In the genomic region with DNA sequence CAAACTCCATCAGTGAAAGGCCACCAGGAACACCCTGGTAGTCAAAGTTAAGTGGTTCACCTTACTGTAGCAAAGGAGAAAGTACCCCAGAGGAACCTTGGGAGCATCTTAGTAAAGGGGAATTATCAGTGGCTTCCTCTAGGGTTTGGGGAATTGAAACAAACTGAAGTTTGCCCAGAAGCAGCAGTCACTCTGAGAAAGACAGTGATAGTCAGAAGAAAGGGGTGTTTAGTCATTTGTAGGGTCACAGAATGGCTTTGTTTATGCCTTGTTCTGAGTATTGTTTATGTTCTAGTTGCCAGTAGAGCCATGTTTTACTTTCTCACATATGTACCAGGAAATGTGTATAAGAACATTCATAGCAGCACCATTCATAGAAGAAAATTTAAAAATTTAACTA, we compare ENCODE assay signal across 17 cellular contexts.
DNase-seq lines count a peak whose midpoint lies in the region; ATAC-seq, FAIRE-seq and TF ChIP-seq lines count a peak whose summit lies in the region.
"Had no signal": no experiment of that assay in that cellular context is flagged by ENCODE, and none has a peak within 500 bp of the region (broad histone marks: within the 10 kb centered on the region; RNA-seq: fewer than 3 reads in every experiment).

No MANE protein-coding gene starts in this region.

- H3K27me3 ChIP-seq in HepG2 (ENCODE audit: control insufficient read depth in 1 of 2, insufficient read depth in 2 of 2, low read length in 2 of 2) = no peaks in the 10 kb centered on the region
- H3K27me3 ChIP-seq: vagina had no signal

- no peak for TF ChIP-seq EP300 in HepG2 (IDR thresholded peaks at IDR 0.05; ENCODE audit: low read depth in 2 of 2, low read length in 2 of 2)
- TF ChIP-seq EP300 in HepG2 (CRISPR knock-in tag; IDR thresholded peaks at IDR 0.05; ENCODE audit: borderline replicate concordance) = no peak

- H3K9ac ChIP-seq in HepG2 (ENCODE audit: insufficient read depth, low read depth, low read length) = no peak overlapping the region

- no peaks in the 10 kb centered on the region for H3K36me3 ChIP-seq in HepG2 (replicated peaks in 1 of 2; ENCODE audit: control insufficient read depth in 1 of 2, insufficient read depth in 2 of 2, low read length in 2 of 2)
- H3K36me3 ChIP-seq: left ventricle myocardium inferior, vagina had no signal

- CTCF ChIA-PET in HepG2 (lab: Yijun Ruan, JAX; ENCODE audit: low intra/inter-chr PET ratio, low total read pairs) = no interaction called here

- intact Hi-C loops in HepG2 (cut with micrococcal nuclease; ENCODE audit: unreplicated experiment) = no loop called here

- no peak for TF ChIP-seq RAD21 in HepG2 (CRISPR knock-in tag; IDR thresholded peaks at IDR 0.05)

- H3K27me3 Mint-ChIP-seq in activated naive CD8-positive, alpha-beta T cell treated with anti-CD3 and anti-CD28 coated beads for 36 hours = no peaks in the 10 kb centered on the region
- H3K27me3 Mint-ChIP-seq: naive thymus-derived CD4-positive, alpha-beta T cell had no signal

- no peak overlapping the region for H3K4me2 ChIP-seq in HepG2 (ENCODE audit: low read depth, low read length)

- peaks cover 2% of the 10 kb centered on the region for H3K36me3 Mint-ChIP-seq in activated naive CD8-positive, alpha-beta T cell treated with anti-CD3 and anti-CD28 coated beads for 36 hours

- DNase-seq in NCI-H524 treated with DMSO at 0.1 percent for 48 hours (lab: John Stamatoyannopoulos, UW) (no peak), NCI-H82 treated with DMSO at 0.1 percent for 48 hours (lab: John Stamatoyannopoulos, UW; ENCODE audit: unreplicated experiment) (no peak), HepG2 (ENCODE audit: low spot score) (no peak)
- no peak for DNase-seq in activated naive CD8-positive, alpha-beta T cell treated with anti-CD3 and anti-CD28 coated beads for 36 hours
- DNase-seq: hippocampal formation; left ventricle myocardium inferior; naive thymus-derived CD4-positive, alpha-beta T cell; NCI-H1694 treated with DMSO at 0.1 percent for 48 hours; stimulated activated naive CD8-positive, alpha-beta T cell treated with anti-CD3 and anti-CD28 coated beads, Interleukin-15, Interleukin-2, amounts not matched to agents 100 U/mL and 50 U/mL, for 24 hours had no signal

- H3K4me1 Mint-ChIP-seq in activated naive CD8-positive, alpha-beta T cell treated with anti-CD3 and anti-CD28 coated beads for 36 hours = peaks cover 1% of the 10 kb centered on the region

- TF ChIP-seq CTCF in HepG2 (CRISPR knock-in tag; IDR thresholded peaks at IDR 0.05) = no peak

- in situ Hi-C loops in HepG2 (cut with HindIII; ENCODE audit: extremely low pct_ligation_motif_present, low pct_unique_long_range_greater_than_20kb) = no loop called here

- H3K79me2 ChIP-seq in HepG2 (ENCODE audit: insufficient read depth, low read length) = no peaks in the 10 kb centered on the region

- BruUV-seq in HepG2 (replicated peaks; lab: Mats Ljungman, UMichigan) = no TSS peak

- no peaks in the 10 kb centered on the region for H4K20me1 ChIP-seq in HepG2 (ENCODE audit: insufficient read depth, low read length)

- H3K9me3 Mint-ChIP-seq in activated naive CD8-positive, alpha-beta T cell treated with anti-CD3 and anti-CD28 coated beads for 36 hours = no peaks in the 10 kb centered on the region
- H3K9me3 Mint-ChIP-seq: activated T-helper 1 cell treated with anti-CD3 and anti-CD28 coated beads, Interleukin-12 subunit alpha, Interleukin-12 subunit beta, Interleukin-2, Interleukin-4 antibody, amounts not matched to agents 30 ng/mL and 10 ng/mL and 1 ng/mL, durations not matched to agents 14 hours and 24 hours and 36 hours had no signal

- H3K4me3 ChIP-seq in HepG2 (replicated peaks in 1 of 3; ENCODE audit: insufficient read depth in 1 of 3, low read depth in 2 of 3, low read length in 3 of 3) = no peak overlapping the region
- H3K4me3 ChIP-seq: left ventricle myocardium inferior, vagina had no signal

- no peaks in the 10 kb centered on the region for H3K4me1 ChIP-seq in HepG2 (ENCODE audit: insufficient read depth, low read length)
- H3K4me1 ChIP-seq: vagina had no signal

- FAIRE-seq in HepG2 (lab: Jason Lieb, UNC) = no peak
- FAIRE-seq: colon had no signal

- H3K27ac ChIP-seq in HepG2 (ENCODE audit: extremely low read length, insufficient read depth, low read length) = no peak overlapping the region
- H3K27ac ChIP-seq: HL-60, left ventricle myocardium inferior, vagina had no signal

- ATAC-seq in GM18498 (IDR thresholded peaks at IDR 0.05; ENCODE audit: unreplicated experiment) (peak; percentile 61), GM19452 (IDR thresholded peaks at IDR 0.05; ENCODE audit: unreplicated experiment) (peak; percentile 57), HG02759 (IDR thresholded peaks at IDR 0.05; ENCODE audit: unreplicated experiment) (peak; percentile 92), HG03432 (IDR thresholded peaks at IDR 0.05; ENCODE audit: unreplicated experiment) (peak; percentile 86), HepG2 (no peak)
- ATAC-seq: naive thymus-derived CD4-positive, alpha-beta T cell; stimulated activated naive CD8-positive, alpha-beta T cell treated with anti-CD3 and anti-CD28 coated beads, Interleukin-15, Interleukin-2, amounts not matched to agents 100 U/mL and 50 U/mL, for 24 hours had no signal

- H2AFZ ChIP-seq in HepG2 (ENCODE audit: low read length) = no peak overlapping the region

- H3K4me3 Mint-ChIP-seq in activated naive CD8-positive, alpha-beta T cell treated with anti-CD3 and anti-CD28 coated beads for 36 hours = no peak overlapping the region
- H3K4me3 Mint-ChIP-seq: activated T-helper 1 cell treated with anti-CD3 and anti-CD28 coated beads, Interleukin-12 subunit alpha, Interleukin-12 subunit beta, Interleukin-2, Interleukin-4 antibody, amounts not matched to agents 30 ng/mL and 10 ng/mL and 1 ng/mL, durations not matched to agents 14 hours and 24 hours and 36 hours; naive thymus-derived CD4-positive, alpha-beta T cell had no signal

- H3K9me3 ChIP-seq in HepG2 (ENCODE audit: low read length) = no peaks in the 10 kb centered on the region
- H3K9me3 ChIP-seq: left ventricle myocardium inferior, vagina had no signal

- POLR2A ChIA-PET in HepG2 (lab: Yijun Ruan, JAX) = no interaction called here

- no peak overlapping the region for H3K27ac Mint-ChIP-seq in activated naive CD8-positive, alpha-beta T cell treated with anti-CD3 and anti-CD28 coated beads for 36 hours
- H3K27ac Mint-ChIP-seq: activated T-helper 1 cell treated with anti-CD3 and anti-CD28 coated beads, Interleukin-12 subunit alpha, Interleukin-12 subunit beta, Interleukin-2, Interleukin-4 antibody, amounts not matched to agents 30 ng/mL and 10 ng/mL and 1 ng/mL, durations not matched to agents 14 hours and 24 hours and 36 hours; naive thymus-derived CD4-positive, alpha-beta T cell had no signal

- no peak for TF ChIP-seq POLR2A in HepG2 (IDR thresholded peaks at IDR 0.05; ENCODE audit: insufficient read depth in 1 of 2, low read depth in 2 of 2, low read length in 2 of 2)

TF ChIP-seq in HepG2, 621 proteins besides CTCF, POLR2A, EP300 and RAD21 (continues in another document):
- TF ChIP-seq, protein P1, sequence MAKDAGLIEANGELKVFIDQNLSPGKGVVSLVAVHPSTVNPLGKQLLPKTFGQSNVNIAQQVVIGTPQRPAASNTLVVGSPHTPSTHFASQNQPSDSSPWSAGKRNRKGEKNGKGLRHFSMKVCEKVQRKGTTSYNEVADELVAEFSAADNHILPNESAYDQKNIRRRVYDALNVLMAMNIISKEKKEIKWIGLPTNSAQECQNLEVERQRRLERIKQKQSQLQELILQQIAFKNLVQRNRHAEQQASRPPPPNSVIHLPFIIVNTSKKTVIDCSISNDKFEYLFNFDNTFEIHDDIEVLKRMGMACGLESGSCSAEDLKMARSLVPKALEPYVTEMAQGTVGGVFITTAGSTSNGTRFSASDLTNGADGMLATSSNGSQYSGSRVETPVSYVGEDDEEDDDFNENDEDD (CRISPR knock-in tag; IDR thresholded peaks at IDR 0.05; ENCODE audit: borderline replicate concordance) = no peak
- TF ChIP-seq LCORL (IDR thresholded peaks at IDR 0.05) = no peak
- no peak for TF ChIP-seq LCORL (CRISPR knock-in tag; IDR thresholded peaks at IDR 0.05)
- TF ChIP-seq ZFP90 (CRISPR knock-in tag; IDR thresholded peaks at IDR 0.05; ENCODE audit: borderline replicate concordance) = no peak
- TF ChIP-seq RNF2 (conservative IDR thresholded peaks at IDR 0.05; ENCODE audit: low read depth) = no peak
- TF ChIP-seq MTA1 (CRISPR knock-in tag; IDR thresholded peaks at IDR 0.05; ENCODE audit: borderline replicate concordance) = no peak
- TF ChIP-seq, protein P2, sequence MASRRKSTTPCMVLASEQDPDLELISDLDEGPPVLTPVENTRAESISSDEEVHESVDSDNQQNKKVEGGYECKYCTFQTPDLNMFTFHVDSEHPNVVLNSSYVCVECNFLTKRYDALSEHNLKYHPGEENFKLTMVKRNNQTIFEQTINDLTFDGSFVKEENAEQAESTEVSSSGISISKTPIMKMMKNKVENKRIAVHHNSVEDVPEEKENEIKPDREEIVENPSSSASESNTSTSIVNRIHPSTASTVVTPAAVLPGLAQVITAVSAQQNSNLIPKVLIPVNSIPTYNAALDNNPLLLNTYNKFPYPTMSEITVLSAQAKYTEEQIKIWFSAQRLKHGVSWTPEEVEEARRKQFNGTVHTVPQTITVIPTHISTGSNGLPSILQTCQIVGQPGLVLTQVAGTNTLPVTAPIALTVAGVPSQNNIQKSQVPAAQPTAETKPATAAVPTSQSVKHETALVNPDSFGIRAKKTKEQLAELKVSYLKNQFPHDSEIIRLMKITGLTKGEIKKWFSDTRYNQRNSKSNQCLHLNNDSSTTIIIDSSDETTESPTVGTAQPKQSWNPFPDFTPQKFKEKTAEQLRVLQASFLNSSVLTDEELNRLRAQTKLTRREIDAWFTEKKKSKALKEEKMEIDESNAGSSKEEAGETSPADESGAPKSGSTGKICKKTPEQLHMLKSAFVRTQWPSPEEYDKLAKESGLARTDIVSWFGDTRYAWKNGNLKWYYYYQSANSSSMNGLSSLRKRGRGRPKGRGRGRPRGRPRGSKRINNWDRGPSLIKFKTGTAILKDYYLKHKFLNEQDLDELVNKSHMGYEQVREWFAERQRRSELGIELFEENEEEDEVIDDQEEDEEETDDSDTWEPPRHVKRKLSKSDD (CRISPR knock-in tag; IDR thresholded peaks at IDR 0.05; ENCODE audit: low read depth) = no peak
- TF ChIP-seq ZNF839 (CRISPR knock-in tag; IDR thresholded peaks at IDR 0.05; ENCODE audit: borderline replicate concordance) = no peak
